Comparison of ENCODE assay signal across 14 cellular contexts in genomic region chr2:127778447-127778846, GRCh38.
"Had no signal": no experiment of that assay in that cellular context is flagged by ENCODE, and none has a peak within 500 bp of the region (broad histone marks: within the 10 kb centered on the region; RNA-seq: fewer than 3 reads in every experiment).

No MANE protein-coding gene starts in this region.

- H3K4me3 Mint-ChIP-seq: activated CD4-positive, alpha-beta T cell treated with anti-CD3 and anti-CD28 coated beads, Interleukin-2, amount 10 ng/mL, durations not matched to agents 7 days and 5 days; activated T-cell treated with anti-CD3 and anti-CD28 coated beads, Interleukin-2, amount 50 U/mL, for 4 hours; stimulated activated naive CD8-positive, alpha-beta T cell treated with anti-CD3 and anti-CD28 coated beads, Interleukin-15, amount 100 ng/mL, for 72 hours had no signal

- H3K4me1 ChIP-seq: breast epithelium had no signal

- ATAC-seq: activated T-cell treated with anti-CD3 and anti-CD28 coated beads, Interleukin-2, amount 50 U/mL, for 4 hours; esophagus mucosa; left colon; mucosa of descending colon; stimulated activated naive CD8-positive, alpha-beta T cell treated with anti-CD3 and anti-CD28 coated beads, Interleukin-15, amount 100 ng/mL, for 72 hours had no signal

- H3K9me3 ChIP-seq: breast epithelium, mucosa of descending colon, thoracic aorta, uterus had no signal

- DNase-seq: activated CD4-positive, alpha-beta T cell treated with anti-CD3 and anti-CD28 coated beads, Interleukin-2, amount 10 ng/mL, durations not matched to agents 7 days and 5 days; activated T-cell treated with anti-CD3 and anti-CD28 coated beads, Interleukin-2, amount 50 U/mL, for 4 hours; aorta; left colon; mammary epithelial cell; mucosa of descending colon; stimulated activated CD4-positive, alpha-beta T cell treated with anti-CD3 and anti-CD28 coated beads, Interleukin-2, amount 100 ng/mL, for 48 hours; stimulated activated naive CD8-positive, alpha-beta T cell treated with anti-CD3 and anti-CD28 coated beads, Interleukin-15, amount 100 ng/mL, for 72 hours; SW 1271; T1000; uterus had no signal

- H3K4me3 ChIP-seq: breast epithelium, mucosa of descending colon, thoracic aorta, uterus had no signal

- H3K36me3 ChIP-seq: breast epithelium, thoracic aorta, uterus had no signal

- H3K9me3 Mint-ChIP-seq: activated T-cell treated with anti-CD3 and anti-CD28 coated beads, Interleukin-2, amount 50 U/mL, for 4 hours; stimulated activated naive CD8-positive, alpha-beta T cell treated with anti-CD3 and anti-CD28 coated beads, Interleukin-15, amount 100 ng/mL, for 72 hours had no signal

- H3K27ac Mint-ChIP-seq: activated CD4-positive, alpha-beta T cell treated with anti-CD3 and anti-CD28 coated beads, Interleukin-2, amount 10 ng/mL, durations not matched to agents 7 days and 5 days; stimulated activated naive CD8-positive, alpha-beta T cell treated with anti-CD3 and anti-CD28 coated beads, Interleukin-15, amount 100 ng/mL, for 72 hours had no signal

- H3K27me3 ChIP-seq: breast epithelium, uterus had no signal

- H3K27ac ChIP-seq: breast epithelium, thoracic aorta, uterus had no signal

- H3K27me3 Mint-ChIP-seq: activated CD4-positive, alpha-beta T cell treated with anti-CD3 and anti-CD28 coated beads, Interleukin-2, amount 10 ng/mL, durations not matched to agents 7 days and 5 days; stimulated activated naive CD8-positive, alpha-beta T cell treated with anti-CD3 and anti-CD28 coated beads, Interleukin-15, amount 100 ng/mL, for 72 hours had no signal
